ENCODE assay signal across 1 cellular context in the genomic region with DNA sequence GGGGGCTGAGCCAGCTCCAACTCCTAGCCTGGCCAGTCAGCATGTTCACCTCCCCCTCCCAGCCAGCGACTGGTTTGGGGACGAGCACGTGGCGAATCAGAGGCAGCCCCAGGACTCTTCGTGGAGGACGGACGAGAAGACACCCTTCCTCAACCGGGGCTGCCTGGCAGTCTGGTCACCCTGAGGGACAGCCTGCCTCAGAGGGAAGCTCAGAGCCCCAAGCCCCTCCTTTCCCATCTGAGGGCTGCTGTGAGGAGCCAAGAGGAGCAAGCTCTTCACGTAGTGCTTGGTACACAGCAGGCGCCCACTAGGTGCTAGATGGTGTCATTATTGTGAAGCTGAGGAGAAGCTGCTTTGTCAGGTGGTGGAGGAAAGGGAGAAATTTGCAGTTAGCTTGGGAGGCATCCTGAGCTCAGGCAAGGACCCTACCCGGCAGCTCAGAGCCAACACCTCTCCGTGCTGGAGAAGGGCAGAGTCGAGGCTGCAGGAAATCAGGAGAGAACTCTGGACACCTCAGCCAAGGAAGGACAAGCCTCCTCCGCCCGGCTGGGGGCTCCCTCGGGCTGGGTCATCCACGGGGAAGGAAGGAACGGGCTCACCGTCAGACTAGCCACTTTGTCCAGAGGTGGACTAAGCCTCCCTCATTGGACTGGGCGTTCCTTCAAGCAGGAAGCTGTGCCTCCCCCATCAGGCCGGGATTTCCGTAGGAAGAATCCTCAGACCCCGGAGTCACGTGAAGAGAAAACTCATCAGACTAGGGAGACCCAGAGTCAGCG.
TF ChIP-seq lines count a peak whose summit lies in the region.

No MANE protein-coding gene starts in this region.

TF ChIP-seq in HepG2, 621 proteins besides CTCF, POLR2A, EP300 and RAD21:
- TF ChIP-seq, protein P1, sequence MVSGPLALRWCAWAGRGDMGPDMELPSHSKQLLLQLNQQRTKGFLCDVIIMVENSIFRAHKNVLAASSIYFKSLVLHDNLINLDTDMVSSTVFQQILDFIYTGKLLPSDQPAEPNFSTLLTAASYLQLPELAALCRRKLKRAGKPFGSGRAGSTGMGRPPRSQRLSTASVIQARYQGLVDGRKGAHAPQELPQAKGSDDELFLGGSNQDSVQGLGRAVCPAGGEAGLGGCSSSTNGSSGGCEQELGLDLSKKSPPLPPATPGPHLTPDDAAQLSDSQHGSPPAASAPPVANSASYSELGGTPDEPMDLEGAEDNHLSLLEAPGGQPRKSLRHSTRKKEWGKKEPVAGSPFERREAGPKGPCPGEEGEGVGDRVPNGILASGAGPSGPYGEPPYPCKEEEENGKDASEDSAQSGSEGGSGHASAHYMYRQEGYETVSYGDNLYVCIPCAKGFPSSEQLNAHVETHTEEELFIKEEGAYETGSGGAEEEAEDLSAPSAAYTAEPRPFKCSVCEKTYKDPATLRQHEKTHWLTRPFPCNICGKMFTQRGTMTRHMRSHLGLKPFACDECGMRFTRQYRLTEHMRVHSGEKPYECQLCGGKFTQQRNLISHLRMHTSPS (CRISPR knock-in tag; IDR thresholded peaks at IDR 0.05; ENCODE audit: low read depth): no peak
- TF ChIP-seq TEAD3 (CRISPR knock-in tag; optimal IDR thresholded peaks at IDR 0.05; ENCODE audit: borderline replicate concordance) (no peak), SPEN (CRISPR knock-in tag; IDR thresholded peaks at IDR 0.05; ENCODE audit: low read depth) (no peak), RNF2 (conservative IDR thresholded peaks at IDR 0.05; ENCODE audit: low read depth) (no peak), KLF6 (CRISPR knock-in tag; IDR thresholded peaks at IDR 0.05) (no peak), ZNF331 (CRISPR knock-in tag; IDR thresholded peaks at IDR 0.05) (no peak), ZNF264 (CRISPR knock-in tag; IDR thresholded peaks at IDR 0.05) (no peak), ZNF672 (CRISPR knock-in tag; IDR thresholded peaks at IDR 0.05) (no peak), SMAD9 (CRISPR knock-in tag; IDR thresholded peaks at IDR 0.05) (no peak), EZH2 (conservative IDR thresholded peaks at IDR 0.05; ENCODE audit: low read depth, low read length) (no peak), RELA (CRISPR knock-in tag; IDR thresholded peaks at IDR 0.05) (no peak), ZNF775 (CRISPR knock-in tag; IDR thresholded peaks at IDR 0.05; ENCODE audit: borderline replicate concordance) (no peak), ZSCAN30 (CRISPR knock-in tag; IDR thresholded peaks at IDR 0.05) (no peak)
- TF ChIP-seq, protein P2, sequence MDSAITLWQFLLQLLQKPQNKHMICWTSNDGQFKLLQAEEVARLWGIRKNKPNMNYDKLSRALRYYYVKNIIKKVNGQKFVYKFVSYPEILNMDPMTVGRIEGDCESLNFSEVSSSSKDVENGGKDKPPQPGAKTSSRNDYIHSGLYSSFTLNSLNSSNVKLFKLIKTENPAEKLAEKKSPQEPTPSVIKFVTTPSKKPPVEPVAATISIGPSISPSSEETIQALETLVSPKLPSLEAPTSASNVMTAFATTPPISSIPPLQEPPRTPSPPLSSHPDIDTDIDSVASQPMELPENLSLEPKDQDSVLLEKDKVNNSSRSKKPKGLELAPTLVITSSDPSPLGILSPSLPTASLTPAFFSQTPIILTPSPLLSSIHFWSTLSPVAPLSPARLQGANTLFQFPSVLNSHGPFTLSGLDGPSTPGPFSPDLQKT (CRISPR knock-in tag; IDR thresholded peaks at IDR 0.05; ENCODE audit: borderline replicate concordance): no peak
